In the genomic region with DNA sequence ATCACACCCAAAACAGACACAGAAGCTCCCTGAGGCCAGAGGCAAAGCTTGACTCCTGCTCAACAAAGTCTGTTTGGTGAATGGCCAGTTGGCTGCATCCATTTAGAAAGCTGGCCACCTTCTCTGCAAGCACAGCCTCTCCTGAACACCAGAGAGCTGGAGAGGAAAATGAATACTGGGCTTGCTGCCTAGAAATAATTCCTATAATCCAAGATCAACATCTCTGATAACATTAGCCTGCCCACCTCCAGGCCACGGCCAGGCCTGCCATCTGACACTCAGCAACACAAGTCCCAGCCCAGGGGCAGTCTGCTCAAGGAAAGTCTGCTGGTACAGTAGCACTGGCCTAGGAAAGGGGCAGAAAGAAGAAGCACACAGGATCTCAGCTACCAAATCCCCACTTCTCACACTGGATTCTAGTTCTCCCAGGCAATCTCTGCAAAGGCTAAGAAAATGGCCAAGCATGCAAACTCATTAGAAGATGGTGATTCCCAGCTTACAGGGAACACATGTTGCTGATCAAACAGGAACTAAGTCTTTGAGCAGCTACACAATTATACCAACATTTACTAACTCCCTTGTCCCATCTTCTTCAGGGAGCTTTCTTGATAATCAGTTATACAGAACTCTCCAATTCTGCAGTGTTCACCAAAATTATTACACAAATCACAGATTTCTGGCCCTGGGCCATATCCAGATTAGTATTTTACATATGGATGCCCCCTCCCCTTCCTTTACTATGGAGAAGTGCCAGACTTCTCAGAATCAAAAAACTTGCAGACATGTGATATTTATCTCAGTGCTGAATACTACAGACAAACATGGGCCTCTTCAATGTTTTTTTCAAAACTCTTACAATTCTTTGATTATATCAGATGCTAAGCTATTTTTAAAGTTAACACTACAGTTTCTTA, we compare ENCODE assay signal across 8 cellular contexts. TPM values are rescaled to one million over a fixed set of nuclear protein-coding genes. Genes with fewer than 3 reads are reported as not detected.
DNase-seq lines count a peak whose midpoint lies in the region; ATAC-seq and TF ChIP-seq lines count a peak whose summit lies in the region.

No MANE protein-coding gene starts in this region.

- no peaks in the 10 kb centered on the region for H3K9me3 Mint-ChIP-seq in progenitor cell of endocrine pancreas (ENCODE audit: low read depth)

- peaks cover 9% of the 10 kb centered on the region for H3K27me3 Mint-ChIP-seq in progenitor cell of endocrine pancreas

- TF ChIP-seq CTCF in prostate gland (IDR thresholded peaks at IDR 0.05) (no peak), progenitor cell of endocrine pancreas (IDR thresholded peaks at IDR 0.05; ENCODE audit: unreplicated experiment) (no peak)

- H3K27me3 ChIP-seq in prostate gland (replicated peaks; ENCODE audit: insufficient read depth) = no peaks in the 10 kb centered on the region

- H3K27ac Mint-ChIP-seq in progenitor cell of endocrine pancreas = no peak overlapping the region

- DNase-seq in DMS 273 (lab: John Stamatoyannopoulos, UW; ENCODE audit: unreplicated experiment) = peak; percentile 84
- DNase-seq in NCI-H1092 (lab: John Stamatoyannopoulos, UW) = peak; percentile 27
- no peak for DNase-seq in caudate nucleus (lab: John Stamatoyannopoulos, UW)
- peak; percentile 21 for DNase-seq in prostate gland (ENCODE audit: low spot score)
- DNase-seq in activated effector memory CD4-positive, alpha-beta T cell treated with anti-CD3 and anti-CD28 coated beads, Interleukin-2, amount 50 U/mL, for 16 hours = no peak
- no peak for DNase-seq in progenitor cell of endocrine pancreas (ENCODE audit: low spot score, unreplicated experiment)

- WGBS in prostate gland = 0% methylated on average over 1 of the region's 1 CpG

- H3K27ac ChIP-seq in caudate nucleus (ENCODE audit: low read depth, low read length) (peak overlapping the region; percentile 67), prostate gland (peak overlapping the region; percentile 56 to 64)

- no peak overlapping the region for H3K4me3 Mint-ChIP-seq in progenitor cell of endocrine pancreas (ENCODE audit: low read depth)

- H3K4me1 Mint-ChIP-seq in progenitor cell of endocrine pancreas (ENCODE audit: low read depth) = peaks cover 16% of the 10 kb centered on the region

- no peak for TF ChIP-seq POLR2A in prostate gland (IDR thresholded peaks at IDR 0.05)

- no peak overlapping the region for H3K4me3 ChIP-seq in prostate gland

- no peaks in the 10 kb centered on the region for H3K36me3 Mint-ChIP-seq in progenitor cell of endocrine pancreas (ENCODE audit: insufficient read depth)

- no peaks in the 10 kb centered on the region for H3K9me3 ChIP-seq in prostate gland

- intact Hi-C loops in prostate gland (cut with DNase I) = no loop called here

- ATAC-seq in HG03469 (IDR thresholded peaks at IDR 0.05; ENCODE audit: unreplicated experiment) (no peak), GM18502 (IDR thresholded peaks at IDR 0.05; ENCODE audit: poor library complexity, unreplicated experiment) (no peak)

- no peaks in the 10 kb centered on the region for H3K36me3 ChIP-seq in prostate gland

- peaks cover 33% of the 10 kb centered on the region for H3K4me1 ChIP-seq in prostate gland (replicated peaks)

RNA-seq across cellular contexts. Expression of a gene that starts 9.9 kb away (rescaled TPM):
- total RNA-seq in prostate gland (10 to 100 TPM; 21.5 to 49.5 TPM), progenitor cell of endocrine pancreas (10.8 and 15.4 TPM in 2 replicates)

RNA-seq across cellular contexts. Expression of a gene that starts 24.8 kb away (rescaled TPM):
- total RNA-seq in prostate gland (under 1 TPM in 1 of 2 donors, not detected in 1; 0.28 TPM), progenitor cell of endocrine pancreas (not detected in 2 replicates)

Comparison
In these comparisons a context has a peak if more than half of its experiments do, and no peak if none do; other contexts are left out.
1. DNase-seq: peak in DMS 273 (single experiment), NCI-H1092 (single experiment) and prostate gland (single experiment); none in caudate nucleus (0 of 61), activated effector memory CD4-positive, alpha-beta T cell treated with anti-CD3 and anti-CD28 coated beads, Interleukin-2, amount 50 U/mL, for 16 hours (single experiment) and progenitor cell of endocrine pancreas (single experiment).